17 cellular contexts compared by ENCODE assay signal in genomic region chr6:128307671-128308070, GRCh38.
"Had no signal": no experiment of that assay in that cellular context is flagged by ENCODE, and none has a peak within 500 bp of the region (broad histone marks: within the 10 kb centered on the region; RNA-seq: fewer than 3 reads in every experiment).

No MANE protein-coding gene starts in this region.

- H3K27me3 Mint-ChIP-seq: effector memory CD8-positive, alpha-beta T cell; natural killer cell treated with Interleukin-12 subunit alpha and Interleukin-12 subunit beta and Interleukin-15 and Interleukin-18, amount 100 ng/mL, for 72 hours; progenitor cell of endocrine pancreas had no signal

- H3K9me3 ChIP-seq: ascending aorta, esophagus squamous epithelium, upper lobe of left lung had no signal

- H3K4me1 Mint-ChIP-seq: memory B cell had no signal

- DNase-seq: activated CD4-positive, alpha-beta T cell treated with anti-CD3 and anti-CD28 coated beads, Interleukin-2, amount 50 U/mL, for 1 hour; activated CD4-positive, CD25-positive, alpha-beta regulatory T cell treated with anti-CD3 and anti-CD28 coated beads, Interleukin-2, amount 50 U/mL, for 72 hours; activated T-cell treated with anti-CD3 and anti-CD28 coated beads, Interleukin-2, amount 50 U/mL, for 1 hour; effector memory CD8-positive, alpha-beta T cell; esophagus squamous epithelium; hippocampal formation; retina; stimulated activated CD4-positive, alpha-beta T cell treated with anti-CD3 and anti-CD28 coated beads, Interleukin-4, amount 100 ng/mL, for 24 hours; stimulated activated naive CD8-positive, alpha-beta T cell treated with anti-CD3 and anti-CD28 coated beads, Interleukin-15, Interleukin-2, amounts not matched to agents 100 U/mL and 50 U/mL, for 24 hours; upper lobe of left lung had no signal

- FAIRE-seq: endothelial cell of umbilical vein had no signal

- H3K27ac Mint-ChIP-seq: activated naive CD4-positive, alpha-beta T cell treated with anti-CD3 and anti-CD28 coated beads, Interleukin-2, amount 50 U/mL, for 72 hours; effector memory CD8-positive, alpha-beta T cell; memory B cell; natural killer cell treated with Interleukin-12 subunit alpha and Interleukin-12 subunit beta and Interleukin-15 and Interleukin-18, amount 100 ng/mL, for 72 hours; progenitor cell of endocrine pancreas had no signal

- H3K27me3 ChIP-seq: ascending aorta, esophagus squamous epithelium, upper lobe of left lung had no signal

- H3K4me3 ChIP-seq: ascending aorta, esophagus squamous epithelium, upper lobe of left lung had no signal

- H3K27ac ChIP-seq: ascending aorta, esophagus squamous epithelium, upper lobe of left lung, VCaP had no signal

- H3K36me3 Mint-ChIP-seq: activated naive CD4-positive, alpha-beta T cell treated with anti-CD3 and anti-CD28 coated beads, Interleukin-2, amount 50 U/mL, for 72 hours; memory B cell had no signal

- H3K9me3 Mint-ChIP-seq: effector memory CD8-positive, alpha-beta T cell had no signal

- H3K4me1 ChIP-seq: ascending aorta, upper lobe of left lung had no signal

- H3K36me3 ChIP-seq: ascending aorta, esophagus squamous epithelium, upper lobe of left lung had no signal

- H3K4me3 Mint-ChIP-seq: effector memory CD8-positive, alpha-beta T cell; memory B cell; natural killer cell treated with Interleukin-12 subunit alpha and Interleukin-12 subunit beta and Interleukin-15 and Interleukin-18, amount 100 ng/mL, for 72 hours had no signal
